ENCODE assay signal across 1 cellular context in the genomic region with DNA sequence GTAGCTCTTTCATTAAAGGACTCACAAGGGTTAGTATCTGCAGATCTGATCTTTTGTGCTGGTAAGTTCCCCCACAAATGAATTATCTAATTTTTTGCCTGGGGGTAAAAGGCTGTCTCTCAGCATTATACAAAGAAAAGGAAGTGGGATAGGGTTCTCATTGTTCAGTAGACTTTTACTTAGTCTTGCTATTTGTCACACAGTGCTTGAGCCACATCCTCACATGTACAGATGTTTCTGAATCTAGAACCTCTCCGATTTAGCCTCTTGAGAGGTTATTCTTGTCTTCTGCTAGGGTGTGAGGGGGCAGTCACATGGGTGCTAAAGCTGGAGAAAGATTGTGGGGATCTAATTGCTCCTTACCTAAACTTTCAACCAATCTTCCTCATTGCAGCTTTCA.
TF ChIP-seq lines count a peak whose summit lies in the region.

No MANE protein-coding gene starts in this region.

TF ChIP-seq in WTC11, 78 proteins besides CTCF, POLR2A, EP300 and RAD21 (continued from another document):
- TF ChIP-seq ZNF232 (CRISPR knock-in tag; IDR thresholded peaks at IDR 0.05) = no peak
- TF ChIP-seq NR1H2 (CRISPR knock-in tag; IDR thresholded peaks at IDR 0.05) = no peak
- TF ChIP-seq ZBTB43 (CRISPR knock-in tag; IDR thresholded peaks at IDR 0.05) = no peak
